In genomic region chr1:19468397-19468956, GRCh38 we compare ENCODE assay signal across 8 cellular contexts. TPM values are rescaled to one million over a fixed set of nuclear protein-coding genes. Genes with fewer than 3 reads are reported as not detected.
DNase-seq lines count a peak whose midpoint lies in the region; ATAC-seq, FAIRE-seq and TF ChIP-seq lines count a peak whose summit lies in the region.

No MANE protein-coding gene starts in this region.

- H3K27ac ChIP-seq in endothelial cell of umbilical vein (ENCODE audit: insufficient read depth, low read depth, low read length) (peak overlapping the region; percentile 60), psoas muscle (peak overlapping the region; percentile 38)

- peak; percentile 90 for DNase-seq in activated CD4-positive, alpha-beta T cell treated with anti-CD3 and anti-CD28 coated beads, Interleukin-2, amount 10 ng/mL, durations not matched to agents 24 days and 14 days
- DNase-seq in endothelial cell of umbilical vein (ENCODE audit: low read depth, low spot score) (no peak), psoas muscle (no peak), EL (no peak), cerebellar cortex (ENCODE audit: low spot score) (no peak)

- no peak for TF ChIP-seq POLR2A in endothelial cell of umbilical vein (IDR thresholded peaks at IDR 0.05; ENCODE audit: low read depth, low read length)

- H3K4me1 ChIP-seq in endothelial cell of umbilical vein (ENCODE audit: control insufficient read depth, extremely low read depth, insufficient read depth, low read length) (peaks cover 20% of the 10 kb centered on the region), psoas muscle (peaks cover 54% of the 10 kb centered on the region)

- intact Hi-C loops in activated CD4-positive, alpha-beta T cell treated with anti-CD3 and anti-CD28 coated beads, Interleukin-2, amount 10 ng/mL, durations not matched to agents 24 days and 14 days (cut with micrococcal nuclease) = loop anchor here (5.0 kb wide), 1 partner anchor 129 kb away; a partner anchor contains a TSS
- intact Hi-C loops in endothelial cell of umbilical vein (cut with micrococcal nuclease) (loop anchor here (2.0 kb wide), 1 partner anchor 30 kb away; no protein-coding TSS in a partner anchor), psoas muscle (cut with DNase I) (no loop called here)

- no peaks in the 10 kb centered on the region for H3K9me1 ChIP-seq in endothelial cell of umbilical vein (replicated peaks; ENCODE audit: control insufficient read depth, extremely low read depth, insufficient read depth, low read length)

- no peaks in the 10 kb centered on the region for H3K9me3 Mint-ChIP-seq in activated CD4-positive, alpha-beta T cell treated with anti-CD3 and anti-CD28 coated beads, Interleukin-2, amount 10 ng/mL, durations not matched to agents 24 days and 14 days

- ATAC-seq in GM18867 (IDR thresholded peaks at IDR 0.05; ENCODE audit: unreplicated experiment) (peak; percentile 63), HG03354 (IDR thresholded peaks at IDR 0.05; ENCODE audit: poor library complexity, severe bottlenecking, unreplicated experiment) (peak; percentile 66), psoas muscle (peak; percentile 33 to 54 (median 46)), HG02885 (IDR thresholded peaks at IDR 0.05; ENCODE audit: poor library complexity, unreplicated experiment) (no peak)

- H3K4me3 ChIP-seq in endothelial cell of umbilical vein (replicated peaks in 1 of 3; ENCODE audit: insufficient read depth in 1 of 3, low read depth in 1 of 3, low read length in 3 of 3) = no peak overlapping the region
- peak overlapping the region; percentile 2 for H3K4me3 ChIP-seq in psoas muscle

- BruUV-seq in endothelial cell of umbilical vein (replicated peaks; lab: Mats Ljungman, UMichigan) = no TSS peak

- H3K9me3 ChIP-seq in endothelial cell of umbilical vein (replicated peaks; ENCODE audit: control insufficient read depth, insufficient read depth, low read length) = no peaks in the 10 kb centered on the region
- H3K9me3 ChIP-seq in psoas muscle = no peaks in the 10 kb centered on the region

- H3K36me3 ChIP-seq in endothelial cell of umbilical vein (ENCODE audit: control insufficient read depth in 2 of 2, extremely low read depth in 1 of 2, insufficient read depth in 2 of 2, low read length in 2 of 2) (peaks cover 3 to 4% of the 10 kb centered on the region in 2 experiments), psoas muscle (ENCODE audit: insufficient read depth in 1 of 2, low read depth in 1 of 2) (peaks cover 0 to 8% of the 10 kb centered on the region in 2 donors)

- H3K79me2 ChIP-seq in endothelial cell of umbilical vein (ENCODE audit: control insufficient read depth, insufficient read depth, low read length) = peaks cover 84% of the 10 kb centered on the region

- H3K27me3 Mint-ChIP-seq in activated CD4-positive, alpha-beta T cell treated with anti-CD3 and anti-CD28 coated beads, Interleukin-2, amount 10 ng/mL, durations not matched to agents 24 days and 14 days = no peaks in the 10 kb centered on the region

- peaks cover 45% of the 10 kb centered on the region for H3K36me3 Mint-ChIP-seq in activated CD4-positive, alpha-beta T cell treated with anti-CD3 and anti-CD28 coated beads, Interleukin-2, amount 10 ng/mL, durations not matched to agents 24 days and 14 days (ENCODE audit: low read depth)

- 79 to 82% (median 82%) methylated on average over 15 of the region's 15 CpGs for WGBS in psoas muscle, 3 donors

- H3K27me3 ChIP-seq in endothelial cell of umbilical vein (ENCODE audit: control insufficient read depth in 2 of 2, insufficient read depth in 2 of 2, low read length in 2 of 2) = no peaks in the 10 kb centered on the region
- H3K27me3 ChIP-seq in psoas muscle (ENCODE audit: insufficient read depth in 3 of 3, low read length in 2 of 3) = no peaks in the 10 kb centered on the region

- H2AFZ ChIP-seq in endothelial cell of umbilical vein (ENCODE audit: low read depth, low read length) = no peak overlapping the region

- peak overlapping the region; percentile 37 for H3K4me2 ChIP-seq in endothelial cell of umbilical vein (ENCODE audit: insufficient read depth, low read length)

- peaks cover 82% of the 10 kb centered on the region for H3K4me1 Mint-ChIP-seq in activated CD4-positive, alpha-beta T cell treated with anti-CD3 and anti-CD28 coated beads, Interleukin-2, amount 10 ng/mL, durations not matched to agents 24 days and 14 days

- peaks cover 7% of the 10 kb centered on the region for H4K20me1 ChIP-seq in endothelial cell of umbilical vein (replicated peaks; ENCODE audit: control insufficient read depth, extremely low read depth, insufficient read depth, low read length)

- POLR2A ChIA-PET in endothelial cell of umbilical vein (lab: Charles Lee) = no interaction called here

- H3K9ac ChIP-seq in endothelial cell of umbilical vein (replicated peaks; ENCODE audit: extremely low read depth, insufficient read depth, low read length) = no peak overlapping the region

- TF ChIP-seq CTCF in endothelial cell of umbilical vein (IDR thresholded peaks at IDR 0.05; ENCODE audit: extremely low read depth in 1 of 2, insufficient read depth in 1 of 2, low read depth in 1 of 2, low read length in 2 of 2) (no peak), psoas muscle (IDR thresholded peaks at IDR 0.05) (no peak)

- H3K4me3 Mint-ChIP-seq in activated CD4-positive, alpha-beta T cell treated with anti-CD3 and anti-CD28 coated beads, Interleukin-2, amount 10 ng/mL, durations not matched to agents 24 days and 14 days = peak overlapping the region; percentile 78

- dilution Hi-C loops in endothelial cell of umbilical vein (cut with MboI; ENCODE audit: extremely low pct_ligation_motif_present, low sequenced_read_pairs) = no loop called here

- peak; percentile 59 for FAIRE-seq in endothelial cell of umbilical vein (lab: Jason Lieb, UNC)

- CTCF ChIA-PET in endothelial cell of umbilical vein (lab: Charles Lee) = interaction anchor here (1.1 to 2.3 kb wide), 3 partner anchors 9 to 182 kb away, joined by 4 to 13 read pairs (median 5); no protein-coding TSS in a partner anchor

- peak overlapping the region; percentile 92 for H3K27ac Mint-ChIP-seq in activated CD4-positive, alpha-beta T cell treated with anti-CD3 and anti-CD28 coated beads, Interleukin-2, amount 10 ng/mL, durations not matched to agents 24 days and 14 days

TF ChIP-seq in endothelial cell of umbilical vein, 7 proteins besides CTCF, POLR2A, EP300 and RAD21:
- TF ChIP-seq MAX (IDR thresholded peaks at IDR 0.05; ENCODE audit: insufficient read depth, insufficient read length) = no peak
- TF ChIP-seq GATA2 (IDR thresholded peaks at IDR 0.05; ENCODE audit: insufficient read depth, insufficient read length, low read depth, low read length) = no peak
- TF ChIP-seq EZH2 (IDR thresholded peaks at IDR 0.05; ENCODE audit: borderline replicate concordance, low read depth, low read length, severe bottlenecking) = no peak
- TF ChIP-seq JUN (IDR thresholded peaks at IDR 0.05; ENCODE audit: borderline replicate concordance, insufficient read depth, insufficient read length, low read depth) = no peak
- no peak for TF ChIP-seq POLR2AphosphoS5 (IDR thresholded peaks at IDR 0.05; ENCODE audit: insufficient read depth, low read depth, low read length)
- no peak for TF ChIP-seq MYC (IDR thresholded peaks at IDR 0.05; ENCODE audit: low read depth, low read length)
- TF ChIP-seq FOS (IDR thresholded peaks at IDR 0.05; ENCODE audit: borderline replicate concordance, insufficient read depth, low read length) = no peak
TF ChIP-seq in endothelial cell of umbilical vein: peak in this region for 0.

RNA-seq across cellular contexts. Expression of gene CAPZB, which starts 16.9 kb away (rescaled TPM):
- total RNA-seq in activated CD4-positive, alpha-beta T cell treated with anti-CD3 and anti-CD28 coated beads, Interleukin-2, amount 10 ng/mL, durations not matched to agents 24 days and 14 days = 291 and 297 TPM in 2 replicates
- total RNA-seq in endothelial cell of umbilical vein (339 and 347 TPM in 2 replicates), psoas muscle (100 to 1,000 TPM; 207 to 284 (median 232) TPM)
- polyA plus RNA-seq in endothelial cell of umbilical vein (145 and 196 TPM in 2 replicates), psoas muscle (100 to 1,000 TPM; 179 to 261 (median 206) TPM)
- polyA plus RNA-seq in endothelial cell of umbilical vein (2011; cell fraction: cytosol; rRNA removed) = 324 and 349 TPM in 2 replicates
- polyA plus RNA-seq in endothelial cell of umbilical vein (2011; cell fraction: nucleus; rRNA removed) = 134 and 156 TPM in 2 replicates
- 289 and 327 TPM in 2 replicates for polyA plus RNA-seq in endothelial cell of umbilical vein (2012)
- polyA minus RNA-seq in endothelial cell of umbilical vein = 88.2 and 117 TPM in 2 replicates
- polyA minus RNA-seq in endothelial cell of umbilical vein (2011; cell fraction: cytosol; rRNA and poly(A)+ RNA removed) = 35.2 TPM
- 33.1 and 43.8 TPM in 2 replicates for polyA minus RNA-seq in endothelial cell of umbilical vein (2011; cell fraction: nucleus; rRNA and poly(A)+ RNA removed)

Comparison
In these comparisons a context has a peak if more than half of its experiments do, and no peak if none do; other contexts are left out.
1. intact Hi-C loops: an anchor here in activated CD4-positive, alpha-beta T cell treated with anti-CD3 and anti-CD28 coated beads, Interleukin-2, amount 10 ng/mL, durations not matched to agents 24 days and 14 days (5.0 kb wide) and endothelial cell of umbilical vein (2.0 kb wide); none called in psoas muscle.